ENCODE assay signal across 9 cellular contexts in genomic region chr3:190048831-190049541, GRCh38.
DNase-seq lines count a peak whose midpoint lies in the region; ATAC-seq and TF ChIP-seq lines count a peak whose summit lies in the region.
"Had no signal": no experiment of that assay in that cellular context is flagged by ENCODE, and none has a peak within 500 bp of the region (broad histone marks: within the 10 kb centered on the region; RNA-seq: fewer than 3 reads in every experiment).

No MANE protein-coding gene starts in this region.

- H2BK5ac ChIP-seq in H9 (ENCODE audit: insufficient read length, low read length): no peak overlapping the region

- ATAC-seq in Panc1: peak; percentile 43
- ATAC-seq in GM19397 (IDR thresholded peaks at IDR 0.05; ENCODE audit: unreplicated experiment): no peak

- H3K9me3 Mint-ChIP-seq in H9: no peaks in the 10 kb centered on the region; a peak in 1 of 5 replicates
- peaks cover 0 to 3% (median 0%) of the 10 kb centered on the region in 8 donors for H3K9me3 Mint-ChIP-seq in CD4-positive, alpha-beta memory T cell

- no peak overlapping the region for H4K8ac ChIP-seq in H9 (replicated peaks; ENCODE audit: insufficient read length, low read depth, low read length)

- DNase-seq in H9: no peak
- DNase-seq in Panc1 (ENCODE audit: low read depth, low spot score): no peak
- DNase-seq in fibroblast of gingiva (ENCODE audit: low read depth): peak; percentile 55
- DNase-seq in renal cortical epithelial cell (ENCODE audit: low read depth): peak; percentile 78
- DNase-seq in CD4-positive, alpha-beta memory T cell: no peak
- no peak for DNase-seq in SW480 (ENCODE audit: low spot score)
- no peak for DNase-seq in activated CD4-positive, alpha-beta T cell treated with anti-CD3 and anti-CD28 coated beads, Interleukin-2, amount 50 U/mL, for 1 hour
- DNase-seq: SW 1271 had no signal

- intact Hi-C loops in Panc1 (cut with micrococcal nuclease; ENCODE audit: unreplicated experiment): no loop called here
- intact Hi-C loops in CD4-positive, alpha-beta memory T cell (cut with micrococcal nuclease): no loop called here

- BruUV-seq in Panc1 (replicated peaks; lab: Mats Ljungman, UMichigan): no TSS peak

- no peaks in the 10 kb centered on the region for H3K23me2 ChIP-seq in H9 (ENCODE audit: insufficient read length, low read depth, low read length, poor library complexity, severe bottlenecking)

- H3T11ph ChIP-seq in H9 (ENCODE audit: low read length): no peak overlapping the region

- H3K4me3 ChIP-seq in Panc1 (ENCODE audit: low read depth in 2 of 2, low read length in 2 of 2): peak overlapping the region in 1 of 2 experiments; percentile 35; a peak in 2 of 4 replicates
- no peak overlapping the region for H3K4me3 ChIP-seq in CD4-positive, alpha-beta memory T cell (ENCODE audit: low read length in 2 of 2)

- H3K36me3 ChIP-seq in Panc1 (ENCODE audit: control insufficient read depth, insufficient read depth, low read length): no peaks in the 10 kb centered on the region
- no peaks in the 10 kb centered on the region for H3K36me3 ChIP-seq in CD4-positive, alpha-beta memory T cell (ENCODE audit: insufficient read depth, low read length)

- TF ChIP-seq CTCF in H9 (conservative IDR thresholded peaks at IDR 0.05): no peak
- no peak for TF ChIP-seq CTCF in Panc1 (IDR thresholded peaks at IDR 0.05)

- no peak overlapping the region for H3K4ac ChIP-seq in H9 (ENCODE audit: low read depth, low read length)

- no peak overlapping the region for H2BK20ac ChIP-seq in H9 (ENCODE audit: low read depth, low read length, poor library complexity, severe bottlenecking)

- H3K79me1 ChIP-seq in H9 (ENCODE audit: insufficient read depth, low read depth, low read length, poor library complexity, severe bottlenecking): no peaks in the 10 kb centered on the region

- H2BK15ac ChIP-seq in H9 (ENCODE audit: low read depth, low read length): no peak overlapping the region

- peaks cover 15% of the 10 kb centered on the region for H3K4me1 ChIP-seq in H9 (ENCODE audit: insufficient read depth, low read length)
- H3K4me1 ChIP-seq in Panc1 (ENCODE audit: control insufficient read depth, insufficient read depth, low read length): peaks cover 25% of the 10 kb centered on the region
- no peaks in the 10 kb centered on the region for H3K4me1 ChIP-seq in CD4-positive, alpha-beta memory T cell (ENCODE audit: insufficient read depth, low read length)

- no CpG with 5 or more reads among the region's 10 CpGs for WGBS in H9 (ENCODE audit: extremely low coverage, insufficient read length, low lambda C conversion rate)

- CTCF ChIA-PET in Panc1 (lab: Charles Lee): interaction anchor here (0.6 kb wide), 1 partner anchor 29 kb away, joined by 3 read pairs; no protein-coding TSS in a partner anchor
- CTCF ChIA-PET in CD4-positive, alpha-beta memory T cell (lab: Charles Lee; ENCODE audit: partially characterized antibody): no interaction called here

- 0 out of 5 replicates have a peak overlapping the region, but pooled peaks of 1 of the 2 experiments have one; percentile 7 for H3K4me3 Mint-ChIP-seq in H9
- H3K4me3 Mint-ChIP-seq in CD4-positive, alpha-beta memory T cell: no peak overlapping the region

- no peaks in the 10 kb centered on the region for H4K20me1 ChIP-seq in H9 (ENCODE audit: control insufficient read depth, insufficient read depth, insufficient read length)

- H4K5ac ChIP-seq in H9 (ENCODE audit: insufficient read length, low read depth, low read length): no peak overlapping the region

- H2BK12ac ChIP-seq in H9 (ENCODE audit: insufficient read length, low read depth, low read length): no peak overlapping the region

- no peak overlapping the region for H2AK5ac ChIP-seq in H9 (ENCODE audit: insufficient read length, low read length)

- no peak overlapping the region for H3K56ac ChIP-seq in H9 (ENCODE audit: insufficient read length, low read depth, low read length)

- H3K36me3 Mint-ChIP-seq in H9 (ENCODE audit: insufficient read depth in 1 of 3, low read depth in 3 of 3): peaks cover 3 to 10% (median 3%) of the 10 kb centered on the region in 3 experiments; a peak in 4 of 7 replicates
- H3K36me3 Mint-ChIP-seq in CD4-positive, alpha-beta memory T cell: no peaks in the 10 kb centered on the region

- in situ Hi-C loops in Panc1 (cut with HindIII; ENCODE audit: low pct_unique_long_range_greater_than_20kb, low sequenced_read_pairs): no loop called here

- H3K9me3 ChIP-seq in H9 (ENCODE audit: control insufficient read depth, low read depth, low read length): no peaks in the 10 kb centered on the region
- no peaks in the 10 kb centered on the region for H3K9me3 ChIP-seq in Panc1 (ENCODE audit: control insufficient read depth, insufficient read depth, low read depth, low read length)
- no peaks in the 10 kb centered on the region for H3K9me3 ChIP-seq in CD4-positive, alpha-beta memory T cell (ENCODE audit: control insufficient read depth in 1 of 2, low read length in 2 of 2)

- H3K18ac ChIP-seq in H9 (ENCODE audit: insufficient read length, low read depth, low read length): no peak overlapping the region

- no peak overlapping the region for H3K9ac ChIP-seq in H9 (ENCODE audit: extremely low read depth, insufficient read length, low read length)

- no peak overlapping the region for H2BK120ac ChIP-seq in H9 (ENCODE audit: low read depth, low read length, poor library complexity, severe bottlenecking)

- H3K27ac ChIP-seq in H9 (ENCODE audit: insufficient read length, low read depth, low read length) (peak overlapping the region; percentile 74), Panc1 (ENCODE audit: low read length) (peak overlapping the region; percentile 64)
- no peak overlapping the region for H3K27ac ChIP-seq in CD4-positive, alpha-beta memory T cell (ENCODE audit: low read depth, low read length)

- H2AFZ ChIP-seq in H9 (ENCODE audit: low read length): no peak overlapping the region

- no peak overlapping the region for H3K23ac ChIP-seq in H9 (ENCODE audit: insufficient read length, low read depth, low read length)

- peak overlapping the region; percentile 19 for H3K4me2 ChIP-seq in H9 (ENCODE audit: insufficient read depth, insufficient read length, low read length)

- no peaks in the 10 kb centered on the region for H3K27me3 ChIP-seq in H9 (ENCODE audit: insufficient read depth, low read length)
- no peaks in the 10 kb centered on the region for H3K27me3 ChIP-seq in Panc1 (ENCODE audit: control insufficient read depth, insufficient read depth, low read length)
- H3K27me3 ChIP-seq in CD4-positive, alpha-beta memory T cell (ENCODE audit: insufficient read depth, low read length): no peaks in the 10 kb centered on the region

- POLR2A ChIA-PET in Panc1 (lab: Charles Lee): no interaction called here
- POLR2A ChIA-PET in CD4-positive, alpha-beta memory T cell (lab: Charles Lee; ENCODE audit: partially characterized antibody): no interaction called here

- peaks cover 55 to 62% of the 10 kb centered on the region in 2 experiments for H3K4me1 Mint-ChIP-seq in H9
- H3K4me1 Mint-ChIP-seq in CD4-positive, alpha-beta memory T cell: no peaks in the 10 kb centered on the region

- no peak overlapping the region for H4K91ac ChIP-seq in H9 (ENCODE audit: insufficient read length, low read depth, low read length)

- H3K27ac Mint-ChIP-seq in H9: peak overlapping the region; percentile 70 to 99 (median 94); a peak in 6 of 7 replicates
- no peak overlapping the region for H3K27ac Mint-ChIP-seq in CD4-positive, alpha-beta memory T cell

- no peak overlapping the region for H3K14ac ChIP-seq in H9 (ENCODE audit: insufficient read depth, low read length)

- no peaks in the 10 kb centered on the region for H3K27me3 Mint-ChIP-seq in H9 (ENCODE audit: low read depth)
- peaks cover 6% of the 10 kb centered on the region in 2 donors for H3K27me3 Mint-ChIP-seq in CD4-positive, alpha-beta memory T cell

- no peaks in the 10 kb centered on the region for H3K79me2 ChIP-seq in H9 (ENCODE audit: insufficient read depth, low read length)

Comparison
In these comparisons a context has a peak if more than half of its experiments do, and no peak if none do; other contexts are left out.
1. DNase-seq: peak in fibroblast of gingiva (single experiment) and renal cortical epithelial cell (single experiment); none in H9 (single experiment), Panc1 (single experiment), CD4-positive, alpha-beta memory T cell (0 of 5), SW480 (single experiment) and activated CD4-positive, alpha-beta T cell treated with anti-CD3 and anti-CD28 coated beads, Interleukin-2, amount 50 U/mL, for 1 hour (single experiment).
2. H3K27ac Mint-ChIP-seq: peak in H9 (3 of 3); none in CD4-positive, alpha-beta memory T cell (0 of 7).